Comparison of ENCODE assay signal across 37 cellular contexts in the genomic region with DNA sequence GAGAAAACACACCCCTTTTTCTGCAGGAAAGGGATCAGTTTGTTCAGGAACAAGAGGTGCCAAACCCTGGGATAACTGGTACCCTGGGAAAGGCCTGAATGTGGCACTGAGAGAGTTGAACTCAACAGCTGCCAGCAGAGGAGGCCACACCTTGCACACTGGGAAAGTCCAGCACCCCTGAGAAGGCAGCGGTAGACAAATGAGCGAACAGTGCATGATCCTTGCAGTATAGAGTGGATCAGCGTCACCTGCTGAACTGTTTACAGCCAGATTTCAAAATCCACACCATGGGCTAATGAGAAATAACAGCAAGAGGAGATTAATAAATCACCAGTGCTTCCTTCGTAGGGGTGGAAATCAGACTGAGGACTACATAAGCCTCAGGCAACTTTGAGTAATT. TPM values are rescaled to one million over a fixed set of nuclear protein-coding genes. Genes with fewer than 3 reads are reported as not detected.
DNase-seq lines count a peak whose midpoint lies in the region; ATAC-seq, FAIRE-seq and TF ChIP-seq lines count a peak whose summit lies in the region.
"Had no signal": no experiment of that assay in that cellular context is flagged by ENCODE, and none has a peak within 500 bp of the region (broad histone marks: within the 10 kb centered on the region; RNA-seq: fewer than 3 reads in every experiment).

No MANE protein-coding gene starts in this region.

- H3F3A ChIP-seq in SK-N-SH (replicated peaks; ENCODE audit: insufficient read depth), result no peaks in the 10 kb centered on the region

- H2AFZ ChIP-seq in SK-N-SH (ENCODE audit: low read depth) (no peak overlapping the region), GM12878 (ENCODE audit: control insufficient read depth, low read depth, low read length) (no peak overlapping the region)

- no peak for TF ChIP-seq POLR2A in GM12878 (IDR thresholded peaks at IDR 0.05; ENCODE audit: low read depth, low read length)

- CTCF ChIA-PET in SK-N-SH (lab: Yijun Ruan, JAX) (interaction anchor here (0.5 to 18.1 kb wide), 6 partner anchors 9 to 191 kb away, joined by 3 to 307 read pairs (median 3); no protein-coding TSS in a partner anchor), GM12878 (lab: Yijun Ruan, JAX) (interaction anchor here (0.7 kb wide), 1 partner anchor 10 kb away, joined by 3 read pairs; no protein-coding TSS in a partner anchor)
- CTCF ChIA-PET in CD8-positive, alpha-beta memory T cell (lab: Charles Lee), result interaction anchor here (0.7 kb wide), 1 partner anchor 191 kb away, joined by 3 read pairs; no protein-coding TSS in a partner anchor

- no peaks in the 10 kb centered on the region for H3K9me2 ChIP-seq in SK-N-SH

- POLR2A ChIA-PET in SK-N-SH (lab: Yijun Ruan, JAX) (no interaction called here), GM12878 (lab: Charles Lee) (interaction anchor here (0.5 kb wide), 1 partner anchor 17 kb away, joined by 3 read pairs; no protein-coding TSS in a partner anchor)
- POLR2A ChIA-PET in CD8-positive, alpha-beta memory T cell (lab: Charles Lee), result no interaction called here

- TF ChIP-seq CTCF in SK-N-SH (IDR thresholded peaks at IDR 0.05), result no peak
- TF ChIP-seq CTCF in GM12878 (IDR thresholded peaks at IDR 0.05 in 2 of 3, conservative IDR thresholded peaks at IDR 0.05 in 1 of 3; ENCODE audit: control insufficient read depth in 2 of 3, extremely low read depth in 1 of 3, insufficient read depth in 1 of 3, low read depth in 3 of 3, low read length in 3 of 3), result no peak

- SMC1A ChIA-PET in GM12878 (lab: Charles Lee; ENCODE audit: uncharacterized antibody, unreplicated experiment), result interaction anchor here (1.2 kb wide), 1 partner anchor 191 kb away, joined by 4 read pairs; no protein-coding TSS in a partner anchor

- H3K27ac ChIP-seq in SK-N-SH (ENCODE audit: low read depth in 2 of 2, low read length in 1 of 2) (peak overlapping the region in 1 of 2 experiments; percentile 47; a peak in 2 of 4 replicates), GM12878 (ENCODE audit: control insufficient read depth, insufficient read depth) (no peak overlapping the region)
- H3K27ac ChIP-seq in CD8-positive, alpha-beta memory T cell (ENCODE audit: low read depth, low read length), result no peak overlapping the region
- H3K27ac ChIP-seq: ascending aorta, cardiac muscle cell, epithelial cell of prostate, ovary, VCaP had no signal

- H3K79me2 ChIP-seq in SK-N-SH (ENCODE audit: insufficient read depth) (no peaks in the 10 kb centered on the region), GM12878 (ENCODE audit: control insufficient read depth, insufficient read depth, low read length) (no peaks in the 10 kb centered on the region)

- H3K9ac ChIP-seq in SK-N-SH (no peak overlapping the region), GM12878 (ENCODE audit: control insufficient read depth, insufficient read depth, low read length) (no peak overlapping the region)

- H3K4me1 Mint-ChIP-seq in CD8-positive, alpha-beta memory T cell, result no peaks in the 10 kb centered on the region
- H3K4me1 Mint-ChIP-seq: immature natural killer cell, memory B cell, neural crest cell had no signal

- FAIRE-seq in GM12878 (lab: Jason Lieb, UNC), result no peak
- peak; percentile 32 for FAIRE-seq in urothelium cell line (lab: Jason Lieb, UNC)
- FAIRE-seq: colon, small intestine had no signal

- no peaks in the 10 kb centered on the region for H4K20me1 ChIP-seq in SK-N-SH (ENCODE audit: insufficient read depth)
- H4K20me1 ChIP-seq in GM12878 (ENCODE audit: control insufficient read depth, insufficient read depth), result no peaks in the 10 kb centered on the region

- intact Hi-C loops in GM12878 (cut with micrococcal nuclease; ENCODE audit: unreplicated experiment), result no loop called here

- H3K4me1 ChIP-seq in SK-N-SH (ENCODE audit: control insufficient read depth in 1 of 2, insufficient read depth in 2 of 2, low read depth in 1 of 2, low read length in 1 of 2) (peaks cover 0 to 4% of the 10 kb centered on the region in 2 experiments; a peak in 2 of 4 replicates), GM12878 (ENCODE audit: control insufficient read depth, insufficient read depth, low read length) (no peaks in the 10 kb centered on the region)
- no peaks in the 10 kb centered on the region for H3K4me1 ChIP-seq in CD8-positive, alpha-beta memory T cell (ENCODE audit: insufficient read depth, low read length)
- H3K4me1 ChIP-seq: ascending aorta had no signal

- H3K27me3 ChIP-seq in SK-N-SH (ENCODE audit: insufficient read depth) (no peaks in the 10 kb centered on the region), GM12878 (replicated peaks in 1 of 2; ENCODE audit: control insufficient read depth in 2 of 2, insufficient read depth in 2 of 2, low read length in 1 of 2) (no peaks in the 10 kb centered on the region)
- H3K27me3 ChIP-seq in CD8-positive, alpha-beta memory T cell (ENCODE audit: insufficient read depth, low read length, poor library complexity, severe bottlenecking), result no peaks in the 10 kb centered on the region
- H3K27me3 ChIP-seq: ascending aorta, cardiac muscle cell, ovary had no signal

- no TSS peak for BruUV-seq in GM12878 (replicated peaks; lab: Mats Ljungman, UMichigan)

- H3K9me3 ChIP-seq in SK-N-SH (no peaks in the 10 kb centered on the region), GM12878 (replicated peaks; ENCODE audit: control insufficient read depth, insufficient read depth, low read length) (no peaks in the 10 kb centered on the region)
- no peaks in the 10 kb centered on the region for H3K9me3 ChIP-seq in CD8-positive, alpha-beta memory T cell (ENCODE audit: low read length)
- H3K9me3 ChIP-seq: ascending aorta, ovary had no signal

- DNase-seq in SK-N-SH (peak; percentile 40), NCI-H774 (lab: John Stamatoyannopoulos, UW) (peak; percentile 23), GM12878 (ENCODE audit: low read depth, low spot score) (no peak), urothelium cell line (ENCODE audit: low spot score) (no peak), C1 segment of cervical spinal cord (lab: John Stamatoyannopoulos, UW) (no peak), HPDE6-E6E7 (ENCODE audit: extremely low spot score) (no peak)
- DNase-seq in CD8-positive, alpha-beta memory T cell, result no peak
- DNase-seq: activated CD4-positive, alpha-beta T cell treated with anti-CD3 and anti-CD28 coated beads, Interleukin-2, amount 10 ng/mL, durations not matched to agents 24 days and 14 days; CD4-positive, alpha-beta memory T cell; effector CD4-positive, alpha-beta T cell; EL; HCEC 1CT; immature natural killer cell; NCI-H1694 treated with DMSO at 0.1 percent for 48 hours; NCI-H345; NK-92 treated with Interleukin-12 subunit alpha and Interleukin-12 subunit beta, amount 100 ng/mL, for 24 hours; ovary; PC-3; retina; small intestine; stimulated activated naive B cell treated with anti-CD40 and anti-IgM and Interleukin-4, amounts not matched to agents 10 μg/mL and 1 μg/mL and 100 μg/mL, for 72 hours; substantia nigra; SW 1271; trophoblast cell had no signal

- H3K27me3 Mint-ChIP-seq in CD8-positive, alpha-beta memory T cell, result peaks cover 5 to 12% of the 10 kb centered on the region in 2 donors
- H3K27me3 Mint-ChIP-seq: activated CD4-positive, alpha-beta T cell treated with anti-CD3 and anti-CD28 coated beads, Interleukin-2, amount 10 ng/mL, durations not matched to agents 24 days and 14 days had no signal

- ATAC-seq in SK-N-SH treated with all-trans-retinoic acid at 6 μM for 48 hours, result no peak; the same call in 2 of the 3 replicates
- ATAC-seq in GM12878, result peak; percentile 33; the same call in 2 of the 3 replicates
- ATAC-seq: activated naive CD4-positive, alpha-beta T cell treated with anti-CD3 and anti-CD28 coated beads, Interleukin-2, amount 50 U/mL, for 72 hours; left lobe of liver; PC-3; Right ventricle myocardium inferior; stimulated activated naive B cell treated with anti-CD40 and anti-IgM and Interleukin-4, amounts not matched to agents 10 μg/mL and 1 μg/mL and 100 μg/mL, for 72 hours had no signal

- no peak overlapping the region for H3K4me3 Mint-ChIP-seq in CD8-positive, alpha-beta memory T cell
- H3K4me3 Mint-ChIP-seq: activated CD4-positive, alpha-beta T cell treated with anti-CD3 and anti-CD28 coated beads, Interleukin-2, amount 10 ng/mL, durations not matched to agents 24 days and 14 days; CD4-positive, alpha-beta memory T cell; IgD-negative memory B cell; immature natural killer cell; memory B cell; neural crest cell; stimulated activated naive B cell treated with anti-CD40 and anti-IgM and Interleukin-4, amounts not matched to agents 10 μg/mL and 1 μg/mL and 100 μg/mL, for 72 hours had no signal

- H3K4me3 ChIP-seq in SK-N-SH (ENCODE audit: low read depth in 2 of 2, low read length in 1 of 2) (no peak overlapping the region), GM12878 (no peak overlapping the region)
- no peak overlapping the region for H3K4me3 ChIP-seq in CD8-positive, alpha-beta memory T cell (ENCODE audit: low read length)
- H3K4me3 ChIP-seq: ascending aorta, cardiac muscle cell, ovary had no signal

- TF ChIP-seq EP300 in SK-N-SH (IDR thresholded peaks at IDR 0.05; ENCODE audit: borderline replicate concordance in 1 of 2, low read depth in 1 of 2, low read length in 1 of 2) (no peak), GM12878 (IDR thresholded peaks at IDR 0.05; ENCODE audit: borderline replicate concordance in 1 of 2, control insufficient read depth in 1 of 2, low read depth in 2 of 2, low read length in 2 of 2) (no peak)

- H3K4me2 ChIP-seq in SK-N-SH (no peak overlapping the region), GM12878 (ENCODE audit: control insufficient read depth, insufficient read depth) (no peak overlapping the region)

- WGBS in SK-N-SH (ENCODE audit: low lambda C conversion rate), result 71% methylated on average over 4 of the region's 4 CpGs
- 10% methylated on average over 4 of the region's 4 CpGs for WGBS in GM12878 (ENCODE audit: insufficient coverage, insufficient replicate concordance, low lambda C conversion rate, missing lambda C conversion rate)

- RAD21 ChIA-PET in GM12878 (lab: Charles Lee; ENCODE audit: unreplicated experiment), result interaction anchor here (0.7 kb wide), 1 partner anchor 1046 kb away, joined by 3 read pairs; no protein-coding TSS in a partner anchor

- H3K9me3 Mint-ChIP-seq in CD8-positive, alpha-beta memory T cell, result no peaks in the 10 kb centered on the region
- H3K9me3 Mint-ChIP-seq: activated naive CD4-positive, alpha-beta T cell treated with anti-CD3 and anti-CD28 coated beads, Interleukin-2, amount 50 U/mL, for 72 hours; CD4-positive, alpha-beta memory T cell; memory B cell; stimulated activated naive B cell treated with anti-CD40 and anti-IgM and Interleukin-4, amounts not matched to agents 10 μg/mL and 1 μg/mL and 100 μg/mL, for 72 hours had no signal

- H3K27ac Mint-ChIP-seq in CD8-positive, alpha-beta memory T cell, result no peak overlapping the region
- H3K27ac Mint-ChIP-seq: activated CD4-positive, alpha-beta T cell treated with anti-CD3 and anti-CD28 coated beads, Interleukin-2, amount 10 ng/mL, durations not matched to agents 24 days and 14 days; activated naive CD4-positive, alpha-beta T cell treated with anti-CD3 and anti-CD28 coated beads, Interleukin-2, amount 50 U/mL, for 72 hours; CD4-positive, alpha-beta memory T cell; IgD-negative memory B cell; immature natural killer cell; memory B cell; stimulated activated naive B cell treated with anti-CD40 and anti-IgM and Interleukin-4, amounts not matched to agents 10 μg/mL and 1 μg/mL and 100 μg/mL, for 72 hours had no signal

- no peaks in the 10 kb centered on the region for H3K36me3 Mint-ChIP-seq in CD8-positive, alpha-beta memory T cell
- H3K36me3 Mint-ChIP-seq: activated naive CD4-positive, alpha-beta T cell treated with anti-CD3 and anti-CD28 coated beads, Interleukin-2, amount 50 U/mL, for 72 hours; CD4-positive, alpha-beta memory T cell; IgD-negative memory B cell; immature natural killer cell; memory B cell; stimulated activated naive B cell treated with anti-CD40 and anti-IgM and Interleukin-4, amounts not matched to agents 10 μg/mL and 1 μg/mL and 100 μg/mL, for 72 hours had no signal

- in situ Hi-C loops in GM12878 (cut with MboI), result loop anchor here (25.0 kb wide), 1 partner anchor 985 kb away; no protein-coding TSS in a partner anchor

- H3K36me3 ChIP-seq in SK-N-SH (replicated peaks in 1 of 2; ENCODE audit: control insufficient read depth in 1 of 2, insufficient read depth in 2 of 2, low read length in 1 of 2) (no peaks in the 10 kb centered on the region), GM12878 (ENCODE audit: control insufficient read depth in 2 of 2, insufficient read depth in 2 of 2, low read length in 1 of 2) (no peaks in the 10 kb centered on the region)
- no peaks in the 10 kb centered on the region for H3K36me3 ChIP-seq in CD8-positive, alpha-beta memory T cell (ENCODE audit: insufficient read depth, low read length)
- H3K36me3 ChIP-seq: ascending aorta, cardiac muscle cell, ovary had no signal

- TF ChIP-seq RAD21 in SK-N-SH (IDR thresholded peaks at IDR 0.05; ENCODE audit: low read length) (peak; percentile 2; the same call in 1 of the 2 replicates), GM12878 (IDR thresholded peaks at IDR 0.05; ENCODE audit: insufficient read depth, low read depth, low read length) (no peak)

RNA-seq across cellular contexts. Expression of a gene that starts 52.2 kb away (rescaled TPM):
- polyA plus RNA-seq in SK-N-SH (2012; rRNA removed) (0.03 and 0.11 TPM in 2 replicates), GM12878 (2011; rRNA removed) (0.17 and 0.29 TPM in 2 replicates), GM12878 (2014; fragmentation: Illumina TruSeq; extraction: Trizol) (0.04 and 0.27 TPM in 2 replicates), GM12878 (2014; fragmentation: Nextera tagmentation; extraction: Ambion mirVana) (not detected), GM12878 (2014; rRNA removed) (not detected in 2 replicates), GM12878 (2016; fragmentation: Nextera tagmentation; extraction: Ambion mirVana) (not detected)
- polyA plus RNA-seq in SK-N-SH (2012; cell fraction: cytosol; rRNA removed), result 0.03 and 0.04 TPM in 2 replicates
- 0.06 and 0.18 TPM in 2 replicates for polyA plus RNA-seq in SK-N-SH (2012; cell fraction: nucleus; rRNA removed)
- total RNA-seq in GM12878 (2013; cell fraction: nucleolus; rRNA removed), result 0.49 and 0.56 TPM in 2 replicates
- total RNA-seq in GM12878 (2014; rRNA removed) (not detected in 2 replicates), GM12878 (2014; rRNA removed; fragmentation: Illumina TruSeq; extraction: Trizol) (not detected in 2 replicates), GM12878 (2021) (not detected in 2 replicates)
- polyA plus RNA-seq in GM12878 (2011; ENCODE audit: low read depth), result not detected
- 0.07 and 0.08 TPM in 2 replicates for polyA plus RNA-seq in GM12878 (2011; cell fraction: cytosol; rRNA removed)
- polyA plus RNA-seq in GM12878 (2011; cell fraction: nucleus; rRNA removed), result 0.36 and 0.50 TPM in 2 replicates
- 0.04 TPM in 2 replicates for polyA plus RNA-seq in GM12878 (2012)
- 0.15 and 0.22 TPM in 2 replicates for polyA minus RNA-seq in GM12878 (2011; rRNA and poly(A)+ RNA removed)
- polyA minus RNA-seq in GM12878 (2011; cell fraction: cytosol; rRNA and poly(A)+ RNA removed), result not detected in 2 replicates
- 0.48 TPM in 1 of 2 replicates, not detected in the other for polyA minus RNA-seq in GM12878 (2011; cell fraction: nucleus; rRNA and poly(A)+ RNA removed)
- under 1 TPM in 1 of 2 experiments, not detected in 1; 0.07 TPM for total RNA-seq in CD8-positive, alpha-beta memory T cell
- polyA plus RNA-seq in CD8-positive, alpha-beta memory T cell, result not detected
- total RNA-seq: activated CD4-positive, alpha-beta T cell treated with anti-CD3 and anti-CD28 coated beads, Interleukin-2, amount 10 ng/mL, durations not matched to agents 24 days and 14 days; ascending aorta; glomerular endothelial cell; PC-3 had no signal
- polyA plus RNA-seq: cardiac muscle cell, IgD-negative memory B cell had no signal

Comparison
In these comparisons a context has a peak if more than half of its experiments do, and no peak if none do; other contexts are left out.
1. DNase-seq: peak in SK-N-SH (single experiment) and NCI-H774 (single experiment); none in GM12878 (single experiment), urothelium cell line (single experiment), C1 segment of cervical spinal cord (0 of 14), CD8-positive, alpha-beta memory T cell (0 of 5) and HPDE6-E6E7 (single experiment).